In the genomic region with DNA sequence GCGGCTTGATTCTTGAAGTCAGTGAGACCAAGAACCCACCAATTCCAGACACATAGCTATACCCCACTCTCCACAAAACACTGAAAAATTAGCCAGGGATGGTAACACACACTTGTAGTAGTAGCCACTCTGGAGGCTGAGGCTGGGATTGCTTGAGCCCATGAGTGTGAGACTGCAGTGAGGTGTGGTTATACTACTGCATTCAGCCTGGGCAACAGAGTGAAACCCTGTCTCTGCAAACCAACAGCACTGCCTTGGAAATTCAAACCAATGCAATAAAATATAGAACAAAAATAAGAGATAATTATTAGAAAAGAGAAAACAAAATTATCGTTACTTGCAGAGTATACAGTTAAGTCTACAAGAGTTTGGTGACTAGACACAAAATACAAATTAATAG, we compare ENCODE assay signal across 14 cellular contexts. TPM values are rescaled to one million over a fixed set of nuclear protein-coding genes. Genes with fewer than 3 reads are reported as not detected.
DNase-seq lines count a peak whose midpoint lies in the region; ATAC-seq and TF ChIP-seq lines count a peak whose summit lies in the region.
"Had no signal": no experiment of that assay in that cellular context is flagged by ENCODE, and none has a peak within 500 bp of the region (broad histone marks: within the 10 kb centered on the region; RNA-seq: fewer than 3 reads in every experiment).

No MANE protein-coding gene starts in this region.

- 93% methylated on average over 2 of the region's 2 CpGs for WGBS in smooth muscle cell (ENCODE audit: low lambda C conversion rate)
- WGBS in aorta, 2 donors = 94 to 95% methylated on average over 2 of the region's 2 CpGs

- no peak overlapping the region for H3K4me3 Mint-ChIP-seq in activated T-cell treated with anti-CD3 and anti-CD28 coated beads, Interleukin-2, amount 50 U/mL, for 4 hours
- H3K4me3 Mint-ChIP-seq: activated B cell treated with CpG ODN at 0.5 μM for 24 hours had no signal

- no peaks in the 10 kb centered on the region for H3K27me3 Mint-ChIP-seq in activated T-cell treated with anti-CD3 and anti-CD28 coated beads, Interleukin-2, amount 50 U/mL, for 4 hours (ENCODE audit: low read depth)

- no peaks in the 10 kb centered on the region for H4K20me1 ChIP-seq in smooth muscle cell (ENCODE audit: low read depth)

- peak overlapping the region; percentile 35 for H3K27ac ChIP-seq in smooth muscle cell (ENCODE audit: low read depth)
- H3K27ac ChIP-seq in aorta (ENCODE audit: low read depth in 1 of 2, low read length in 2 of 2) = no peak overlapping the region
- H3K27ac ChIP-seq: pancreas had no signal

- intact Hi-C loops in aorta (cut with DNase I) = no loop called here

- H3K4me2 ChIP-seq in smooth muscle cell = no peak overlapping the region

- TF ChIP-seq CTCF in smooth muscle cell (IDR thresholded peaks at IDR 0.05; ENCODE audit: borderline replicate concordance, insufficient read depth, poor library complexity, severe bottlenecking) = no peak

- H2AFZ ChIP-seq in smooth muscle cell (ENCODE audit: low read depth) = no peak overlapping the region

- H3K9ac ChIP-seq in smooth muscle cell (ENCODE audit: low read depth) = no peak overlapping the region

- peaks cover 6% of the 10 kb centered on the region for H3F3A ChIP-seq in smooth muscle cell (ENCODE audit: low read depth)

- H3K4me3 ChIP-seq in smooth muscle cell (no peak overlapping the region), aorta (ENCODE audit: low read length in 2 of 2) (no peak overlapping the region)
- H3K4me3 ChIP-seq: pancreas had no signal

- DNase-seq in RPMI7951 (ENCODE audit: low read depth) = peak; percentile 7
- no peak for DNase-seq in smooth muscle cell (lab: John Stamatoyannopoulos, UW; ENCODE audit: unreplicated experiment)
- DNase-seq in activated T-cell treated with anti-CD3 and anti-CD28 coated beads, Interleukin-2, amount 50 U/mL, for 4 hours = no peak
- DNase-seq in stimulated activated CD4-positive, alpha-beta T cell treated with anti-CD3 and anti-CD28 coated beads, Interleukin-12 subunit alpha, Interleukin-12 subunit beta, amount 100 ng/mL, for 4 hours = no peak
- DNase-seq in aorta = no peak
- DNase-seq: activated B cell treated with CpG ODN at 0.5 μM for 24 hours; activated effector memory CD4-positive, alpha-beta T cell treated with Interleukin-2 at 50 U/mL for 16 hours; cerebellar nuclear complex; NCI-H2107; pancreas; Right ventricle myocardium superior had no signal

- H3K27me3 ChIP-seq in smooth muscle cell (ENCODE audit: low read depth) (no peaks in the 10 kb centered on the region), aorta (ENCODE audit: control insufficient read depth in 1 of 2, insufficient read depth in 2 of 2, low read length in 1 of 2) (no peaks in the 10 kb centered on the region)
- H3K27me3 ChIP-seq: pancreas had no signal

- H3K36me3 ChIP-seq in smooth muscle cell (ENCODE audit: low read depth) (no peaks in the 10 kb centered on the region), aorta (ENCODE audit: control insufficient read depth in 1 of 2, insufficient read depth in 2 of 2, low read length in 1 of 2) (no peaks in the 10 kb centered on the region)
- H3K36me3 ChIP-seq: pancreas had no signal

- H3K4me1 Mint-ChIP-seq in activated T-cell treated with anti-CD3 and anti-CD28 coated beads, Interleukin-2, amount 50 U/mL, for 4 hours (ENCODE audit: low read depth) = no peaks in the 10 kb centered on the region

- no peaks in the 10 kb centered on the region for H3K9me3 ChIP-seq in smooth muscle cell (replicated peaks; ENCODE audit: low read depth)
- H3K9me3 ChIP-seq in aorta (ENCODE audit: control insufficient read depth, low read length) = no peaks in the 10 kb centered on the region
- H3K9me3 ChIP-seq: pancreas had no signal

- ATAC-seq in GM19043 (IDR thresholded peaks at IDR 0.05; ENCODE audit: low read depth, unreplicated experiment) = peak; percentile 23
- peak; percentile 19 for ATAC-seq in HG02759 (IDR thresholded peaks at IDR 0.05; ENCODE audit: unreplicated experiment)
- ATAC-seq in activated T-cell treated with anti-CD3 and anti-CD28 coated beads, Interleukin-2, amount 50 U/mL, for 4 hours = no peak
- ATAC-seq in aorta (ENCODE audit: low FRiP score) = no peak
- ATAC-seq: left lobe of liver, pancreas had no signal

- no peaks in the 10 kb centered on the region for H3K79me2 ChIP-seq in smooth muscle cell (ENCODE audit: low read depth)

- H3K36me3 Mint-ChIP-seq in activated T-cell treated with anti-CD3 and anti-CD28 coated beads, Interleukin-2, amount 50 U/mL, for 4 hours (ENCODE audit: insufficient read depth) = no peaks in the 10 kb centered on the region

- H3K4me1 ChIP-seq in smooth muscle cell (ENCODE audit: low read depth) = peaks cover 8% of the 10 kb centered on the region
- no peaks in the 10 kb centered on the region for H3K4me1 ChIP-seq in aorta (ENCODE audit: control insufficient read depth in 1 of 2, insufficient read depth in 2 of 2, low read length in 2 of 2)
- H3K4me1 ChIP-seq: pancreas had no signal

- no peaks in the 10 kb centered on the region for H3K9me3 Mint-ChIP-seq in activated T-cell treated with anti-CD3 and anti-CD28 coated beads, Interleukin-2, amount 50 U/mL, for 4 hours
- H3K9me3 Mint-ChIP-seq: activated B cell treated with CpG ODN at 0.5 μM for 24 hours had no signal

RNA-seq across cellular contexts. Expression of gene PRDM10, which starts 20.2 kb away (rescaled TPM):
- 6.0 and 6.5 TPM in 2 replicates for total RNA-seq in RPMI7951 (2014; rRNA removed; shearing (Covaris generic))
- total RNA-seq in smooth muscle cell (12.2 and 14.2 TPM in 2 replicates), aorta (10 to 100 TPM in 1 of 2 donors, 1 to 10 TPM in 1; 7.7 to 14.9 TPM)
- polyA plus RNA-seq in smooth muscle cell (3.7 and 7.2 TPM in 2 replicates), aorta (1 to 10 TPM; 1.5 to 2.4 TPM)
- total RNA-seq in activated T-cell treated with anti-CD3 and anti-CD28 coated beads, Interleukin-2, amount 50 U/mL, for 4 hours = 10 to 100 TPM; 10.1 to 13.9 (median 12.2) TPM

RNA-seq across cellular contexts. Expression of gene APLP2, which starts 46.9 kb away (rescaled TPM):
- total RNA-seq in RPMI7951 (2014; rRNA removed; shearing (Covaris generic)) = 180 and 184 TPM in 2 replicates
- 146 and 161 TPM in 2 replicates for total RNA-seq in smooth muscle cell
- polyA plus RNA-seq in smooth muscle cell = 121 and 176 TPM in 2 replicates
- 10 to 100 TPM; 53.5 to 70.6 (median 60.4) TPM for total RNA-seq in activated T-cell treated with anti-CD3 and anti-CD28 coated beads, Interleukin-2, amount 50 U/mL, for 4 hours
- total RNA-seq in aorta = 100 to 1,000 TPM; 367 to 414 TPM
- 100 to 1,000 TPM; 219 to 405 TPM for polyA plus RNA-seq in aorta

Comparison
In these comparisons a context has a peak if more than half of its experiments do, and no peak if none do; other contexts are left out.
1. ATAC-seq: peak in GM19043 (single experiment) and HG02759 (single experiment); none in activated T-cell treated with anti-CD3 and anti-CD28 coated beads, Interleukin-2, amount 50 U/mL, for 4 hours (0 of 2) and aorta (single experiment).